In the genomic region with DNA sequence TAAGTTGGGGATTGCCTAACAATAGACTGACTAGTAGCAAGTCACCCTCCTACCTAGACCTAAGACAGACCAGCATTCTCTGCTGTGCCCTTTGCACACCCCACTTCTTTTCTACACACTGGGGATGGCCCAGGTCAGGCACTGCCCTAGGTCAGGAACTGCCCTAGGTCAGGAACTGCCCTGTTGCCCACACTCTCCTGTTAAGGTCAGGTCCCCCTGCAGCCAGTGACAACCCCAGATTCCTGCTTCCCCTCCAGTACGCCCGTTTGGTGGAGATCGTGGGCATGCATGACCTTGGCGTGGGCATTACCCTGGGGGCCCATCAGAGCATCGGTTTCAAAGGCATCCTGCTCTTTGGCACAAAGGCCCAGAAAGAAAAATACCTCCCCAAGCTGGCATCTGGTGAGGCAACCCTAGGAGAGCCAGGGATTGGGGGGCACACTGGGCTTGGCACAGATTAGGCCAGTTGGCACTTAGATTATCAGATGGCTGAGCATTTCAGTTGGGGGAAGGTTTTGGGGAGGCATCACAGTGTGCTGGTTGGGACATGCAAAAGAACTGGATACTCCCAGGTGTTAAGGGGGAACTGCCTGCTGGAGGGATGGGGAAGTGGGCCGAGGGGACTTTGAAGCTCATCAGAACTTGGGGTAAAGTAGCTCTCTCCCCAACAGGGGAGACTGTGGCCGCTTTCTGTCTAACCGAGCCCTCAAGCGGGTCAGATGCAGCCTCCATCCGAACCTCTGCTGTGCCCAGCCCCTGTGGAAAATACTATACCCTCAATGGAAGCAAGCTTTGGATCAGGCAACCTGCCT, we compare ENCODE assay signal across 6 cellular contexts. TPM values are rescaled to one million over a fixed set of nuclear protein-coding genes. Genes with fewer than 3 reads are reported as not detected.
DNase-seq lines count a peak whose midpoint lies in the region; ATAC-seq and TF ChIP-seq lines count a peak whose summit lies in the region.

No MANE protein-coding gene starts in this region.

- peaks cover 11% of the 10 kb centered on the region for H3K23me2 ChIP-seq in H9 (ENCODE audit: insufficient read length, low read depth, low read length, poor library complexity, severe bottlenecking)

- TF ChIP-seq CTCF in H9 (conservative IDR thresholded peaks at IDR 0.05) (no peak), body of pancreas (IDR thresholded peaks at IDR 0.05) (no peak)

- H3K9me3 ChIP-seq in H9 (ENCODE audit: control insufficient read depth, low read depth, low read length) (no peaks in the 10 kb centered on the region), body of pancreas (no peaks in the 10 kb centered on the region)

- peak; percentile 26 for DNase-seq in H9
- peak in 1 of 4 donors; percentile 12 for DNase-seq in body of pancreas
- no peak for DNase-seq in natural killer cell treated with Interleukin-12 subunit alpha and Interleukin-12 subunit beta and Interleukin-15 and Interleukin-18, amount 100 ng/mL, for 72 hours (ENCODE audit: low spot score)
- DNase-seq in AG08395 (ENCODE audit: low spot score) = no peak
- DNase-seq in hippocampal formation (lab: John Stamatoyannopoulos, UW) = no peak

- peaks cover 1% of the 10 kb centered on the region; the same call in 1 of the 2 replicates for H3K27me3 Mint-ChIP-seq in H9 (ENCODE audit: low read depth)
- H3K27me3 Mint-ChIP-seq in natural killer cell treated with Interleukin-12 subunit alpha and Interleukin-12 subunit beta and Interleukin-15 and Interleukin-18, amount 100 ng/mL, for 72 hours = no peaks in the 10 kb centered on the region

- H2BK12ac ChIP-seq in H9 (ENCODE audit: insufficient read length, low read depth, low read length) = no peak overlapping the region

- no peak overlapping the region for H2AK5ac ChIP-seq in H9 (ENCODE audit: insufficient read length, low read length)

- no peak overlapping the region for H3K18ac ChIP-seq in H9 (ENCODE audit: insufficient read length, low read depth, low read length)

- H3K36me3 Mint-ChIP-seq in H9 (ENCODE audit: insufficient read depth in 1 of 3, low read depth in 3 of 3) = peaks cover 15 to 56% (median 44%) of the 10 kb centered on the region in 3 experiments; a peak in 6 of 7 replicates
- H3K36me3 Mint-ChIP-seq in natural killer cell treated with Interleukin-12 subunit alpha and Interleukin-12 subunit beta and Interleukin-15 and Interleukin-18, amount 100 ng/mL, for 72 hours = no peaks in the 10 kb centered on the region

- no peaks in the 10 kb centered on the region for H4K20me1 ChIP-seq in H9 (ENCODE audit: control insufficient read depth, insufficient read depth, insufficient read length)

- H4K91ac ChIP-seq in H9 (ENCODE audit: insufficient read length, low read depth, low read length) = no peak overlapping the region

- peaks cover 38% of the 10 kb centered on the region in 2 experiments for H3K4me1 Mint-ChIP-seq in H9
- peaks cover 29 to 39% of the 10 kb centered on the region in 2 donors for H3K4me1 Mint-ChIP-seq in natural killer cell treated with Interleukin-12 subunit alpha and Interleukin-12 subunit beta and Interleukin-15 and Interleukin-18, amount 100 ng/mL, for 72 hours (ENCODE audit: low read depth in 2 of 2)

- H3K27me3 ChIP-seq in H9 (ENCODE audit: insufficient read depth, low read length) (no peaks in the 10 kb centered on the region), body of pancreas (no peaks in the 10 kb centered on the region)

- no peak overlapping the region for H2AFZ ChIP-seq in H9 (ENCODE audit: low read length)

- no peak overlapping the region for H3K4me2 ChIP-seq in H9 (ENCODE audit: insufficient read depth, insufficient read length, low read length)

- no peak for TF ChIP-seq POLR2A in body of pancreas (IDR thresholded peaks at IDR 0.05)

- H2BK120ac ChIP-seq in H9 (ENCODE audit: low read depth, low read length, poor library complexity, severe bottlenecking) = no peak overlapping the region

- H3K56ac ChIP-seq in H9 (ENCODE audit: insufficient read length, low read depth, low read length) = no peak overlapping the region

- H2BK5ac ChIP-seq in H9 (ENCODE audit: insufficient read length, low read length) = no peak overlapping the region

- ATAC-seq in body of pancreas (no peak), GM21381 (IDR thresholded peaks at IDR 0.05; ENCODE audit: unreplicated experiment) (no peak)
- ATAC-seq in natural killer cell treated with Interleukin-12 subunit alpha and Interleukin-12 subunit beta and Interleukin-15 and Interleukin-18, amount 100 ng/mL, for 72 hours = no peak

- H3K4me1 ChIP-seq in H9 (ENCODE audit: insufficient read depth, low read length) = no peaks in the 10 kb centered on the region
- peaks cover 59% of the 10 kb centered on the region for H3K4me1 ChIP-seq in body of pancreas

- no CpG with 5 or more reads among the region's 10 CpGs for WGBS in H9 (ENCODE audit: extremely low coverage, insufficient read length, low lambda C conversion rate)
- 42 to 54% methylated on average over 8 to 10 of the region's 10 CpGs for WGBS in body of pancreas, 2 donors

- H4K5ac ChIP-seq in H9 (ENCODE audit: insufficient read length, low read depth, low read length) = no peak overlapping the region

- H3K27ac ChIP-seq in H9 (ENCODE audit: insufficient read length, low read depth, low read length) (no peak overlapping the region), body of pancreas (peak overlapping the region; percentile 99 to 100 (median 100))

- H3K79me1 ChIP-seq in H9 (ENCODE audit: insufficient read depth, low read depth, low read length, poor library complexity, severe bottlenecking) = no peaks in the 10 kb centered on the region

- H2BK20ac ChIP-seq in H9 (ENCODE audit: low read depth, low read length, poor library complexity, severe bottlenecking) = no peak overlapping the region

- H3K4ac ChIP-seq in H9 (ENCODE audit: low read depth, low read length) = no peak overlapping the region

- no peak overlapping the region for H2BK15ac ChIP-seq in H9 (ENCODE audit: low read depth, low read length)

- H3K14ac ChIP-seq in H9 (ENCODE audit: insufficient read depth, low read length) = no peak overlapping the region; the same call in 1 of the 2 replicates

- no peaks in the 10 kb centered on the region for H3K79me2 ChIP-seq in H9 (ENCODE audit: insufficient read depth, low read length)

- H3K9me3 Mint-ChIP-seq in H9 = no peaks in the 10 kb centered on the region; a peak in 1 of 5 replicates
- H3K9me3 Mint-ChIP-seq in natural killer cell treated with Interleukin-12 subunit alpha and Interleukin-12 subunit beta and Interleukin-15 and Interleukin-18, amount 100 ng/mL, for 72 hours = no peaks in the 10 kb centered on the region

- intact Hi-C loops in body of pancreas (cut with DNase I) = no loop called here

- peaks cover 0 to 18% of the 10 kb centered on the region in 2 donors for H3K36me3 ChIP-seq in body of pancreas (replicated peaks in 1 of 2; ENCODE audit: insufficient read depth in 1 of 2, low read depth in 2 of 2)

- no peak overlapping the region for H3T11ph ChIP-seq in H9 (ENCODE audit: low read length)

- no peak overlapping the region for H3K23ac ChIP-seq in H9 (ENCODE audit: insufficient read length, low read depth, low read length)

- H3K4me3 ChIP-seq in body of pancreas = no peak overlapping the region

- H3K4me3 Mint-ChIP-seq in H9 = peak overlapping the region; percentile 95 to 97; a peak in 3 of 5 replicates
- H3K4me3 Mint-ChIP-seq in natural killer cell treated with Interleukin-12 subunit alpha and Interleukin-12 subunit beta and Interleukin-15 and Interleukin-18, amount 100 ng/mL, for 72 hours = peak overlapping the region; percentile 93

- H3K9ac ChIP-seq in H9 (ENCODE audit: extremely low read depth, insufficient read length, low read length) = no peak overlapping the region

- H3K27ac Mint-ChIP-seq in H9 = peak overlapping the region in 1 of 3 experiments; percentile 53; a peak in 1 of 7 replicates
- H3K27ac Mint-ChIP-seq in natural killer cell treated with Interleukin-12 subunit alpha and Interleukin-12 subunit beta and Interleukin-15 and Interleukin-18, amount 100 ng/mL, for 72 hours = peak overlapping the region; percentile 98

- H4K8ac ChIP-seq in H9 (replicated peaks; ENCODE audit: insufficient read length, low read depth, low read length) = no peak overlapping the region

RNA-seq across cellular contexts. Expression of a gene that starts 1.7 kb away (rescaled TPM):
- total RNA-seq in H9 (2021) (272 and 283 TPM in 2 replicates), body of pancreas (1,000 to 10,000 TPM in 1 of 2 donors, 100 to 1,000 TPM in 1; 887 to 1,901 TPM)
- 100 to 1,000 TPM; 651 to 710 TPM for total RNA-seq in natural killer cell treated with Interleukin-12 subunit alpha and Interleukin-12 subunit beta and Interleukin-15 and Interleukin-18, amount 100 ng/mL, for 72 hours

RNA-seq across cellular contexts. Expression of a gene that starts 1.9 kb away (rescaled TPM):
- total RNA-seq in H9 (2021) = 38.2 and 38.3 TPM in 2 replicates
- total RNA-seq in body of pancreas = 1 to 10 TPM; 3.6 to 9.3 TPM
- 1 to 10 TPM; 3.3 to 8.3 TPM for total RNA-seq in natural killer cell treated with Interleukin-12 subunit alpha and Interleukin-12 subunit beta and Interleukin-15 and Interleukin-18, amount 100 ng/mL, for 72 hours

RNA-seq across cellular contexts. Expression of a gene that starts 12.8 kb away (rescaled TPM):
- total RNA-seq in H9 (2021) = 82.9 and 84.1 TPM in 2 replicates
- 10 to 100 TPM; 19.5 to 41.5 TPM for total RNA-seq in body of pancreas
- 10 to 100 TPM; 35.1 to 61.6 TPM for total RNA-seq in natural killer cell treated with Interleukin-12 subunit alpha and Interleukin-12 subunit beta and Interleukin-15 and Interleukin-18, amount 100 ng/mL, for 72 hours

RNA-seq across cellular contexts. Expression of a gene that starts 17.8 kb away (rescaled TPM):
- 105 and 110 TPM in 2 replicates for total RNA-seq in H9 (2021)
- 10 to 100 TPM; 11.9 to 15.8 TPM for total RNA-seq in body of pancreas
- total RNA-seq in natural killer cell treated with Interleukin-12 subunit alpha and Interleukin-12 subunit beta and Interleukin-15 and Interleukin-18, amount 100 ng/mL, for 72 hours = 10 to 100 TPM; 40.1 to 55.2 TPM

RNA-seq across cellular contexts. Expression of a gene that starts 20.8 kb away (rescaled TPM):
- total RNA-seq in H9 (2021) (261 and 266 TPM in 2 replicates), body of pancreas (100 to 1,000 TPM; 145 to 482 TPM)
- total RNA-seq in natural killer cell treated with Interleukin-12 subunit alpha and Interleukin-12 subunit beta and Interleukin-15 and Interleukin-18, amount 100 ng/mL, for 72 hours = 100 to 1,000 TPM; 197 to 277 TPM
